ENCODE assay signal across 8 cellular contexts in the genomic region with DNA sequence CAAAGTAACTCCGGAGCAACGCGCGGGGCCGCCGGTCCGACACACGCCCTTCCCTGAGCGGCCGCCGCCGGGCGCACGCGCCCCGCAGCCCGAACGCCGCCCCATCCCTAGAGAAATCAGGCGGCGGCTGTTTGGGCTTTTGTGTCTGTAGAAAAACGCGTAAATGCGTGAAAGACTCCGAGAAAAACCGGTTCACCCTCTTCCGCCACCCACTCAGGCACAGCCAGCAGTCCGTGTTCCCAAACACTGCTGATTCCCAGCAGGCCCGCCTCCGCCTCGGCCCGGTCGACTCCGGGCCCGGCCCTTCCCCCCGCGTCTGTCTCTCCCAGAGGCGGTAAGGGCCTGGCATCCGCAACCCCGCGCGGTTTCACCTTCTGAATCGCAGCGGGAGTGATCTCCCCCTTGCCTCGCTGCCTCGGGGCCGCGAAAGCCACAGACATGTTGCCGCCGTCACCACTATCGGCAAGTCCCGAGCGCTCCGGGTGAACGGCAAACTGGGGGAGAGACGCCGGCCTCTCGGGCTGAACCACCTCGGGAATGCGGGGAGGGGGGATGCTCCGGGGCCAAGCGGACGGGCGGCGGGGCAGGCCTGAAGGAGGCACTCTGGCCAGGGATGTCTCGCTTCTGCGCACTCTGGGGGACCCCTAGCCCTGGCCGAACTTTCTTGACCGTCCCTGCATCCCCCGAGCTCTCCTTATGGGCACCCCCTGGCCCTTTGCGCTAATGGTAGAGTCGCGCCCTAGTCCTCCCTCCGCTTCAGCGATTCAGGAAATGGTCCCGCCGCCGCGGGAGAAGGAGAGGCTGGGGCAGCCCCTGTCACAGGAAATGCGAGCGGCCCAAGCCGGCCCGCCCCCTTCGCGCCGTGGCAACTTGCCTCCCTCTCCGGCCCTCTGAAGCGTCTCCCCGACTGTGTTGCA. TPM values are rescaled to one million over a fixed set of nuclear protein-coding genes. Genes with fewer than 3 reads are reported as not detected.
A peak's percentile ranks its signal among the peaks of the same experiment; 100 is the strongest.
DNase-seq lines count a peak whose midpoint lies in the region; ATAC-seq and TF ChIP-seq lines count a peak whose summit lies in the region.

A gene with protein sequence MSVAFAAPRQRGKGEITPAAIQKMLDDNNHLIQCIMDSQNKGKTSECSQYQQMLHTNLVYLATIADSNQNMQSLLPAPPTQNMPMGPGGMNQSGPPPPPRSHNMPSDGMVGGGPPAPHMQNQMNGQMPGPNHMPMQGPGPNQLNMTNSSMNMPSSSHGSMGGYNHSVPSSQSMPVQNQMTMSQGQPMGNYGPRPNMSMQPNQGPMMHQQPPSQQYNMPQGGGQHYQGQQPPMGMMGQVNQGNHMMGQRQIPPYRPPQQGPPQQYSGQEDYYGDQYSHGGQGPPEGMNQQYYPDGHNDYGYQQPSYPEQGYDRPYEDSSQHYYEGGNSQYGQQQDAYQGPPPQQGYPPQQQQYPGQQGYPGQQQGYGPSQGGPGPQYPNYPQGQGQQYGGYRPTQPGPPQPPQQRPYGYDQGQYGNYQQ (minus strand): TSS at position 484 of the 917 bp plus-strand sequence. CDS start 44 bp downstream, at position 440.

- no peaks in the 10 kb centered on the region for H3K9me3 Mint-ChIP-seq in type B pancreatic cell

- DNase-seq in GM12865 (ENCODE audit: low read depth) (peak; percentile 98), NCI-H1417 (lab: John Stamatoyannopoulos, UW) (peak; percentile 82 to 97 (median 97)), T follicular helper cell (ENCODE audit: low read depth) (peak; percentile 78), cardiac septum (ENCODE audit: low spot score) (peak; percentile 97), pons (ENCODE audit: low spot score) (peak; percentile 94), type B pancreatic cell (ENCODE audit: extremely low spot score, unreplicated experiment) (peak; percentile 93)

- 0 to 1% (median 0%) methylated on average over 81 to 89 of the region's 89 CpGs for WGBS in adipose tissue, 3 donors

- peak; percentile 81 for ATAC-seq in HG02759 (IDR thresholded peaks at IDR 0.05; ENCODE audit: unreplicated experiment)

- peaks cover 5% of the 10 kb centered on the region for H3K36me3 Mint-ChIP-seq in type B pancreatic cell

- H3K27ac Mint-ChIP-seq in type B pancreatic cell, result peak within 1 kb of the TSS; percentile 97

- peak within 1 kb of the TSS; percentile 98 for H3K4me3 ChIP-seq in GM12865 (ENCODE audit: low read depth, low read length)

- TF ChIP-seq CTCF in GM12865 (IDR thresholded peaks at IDR 0.05; ENCODE audit: insufficient read depth, low read depth, low read length, missing control alignments) (no peak), type B pancreatic cell (conservative IDR thresholded peaks at IDR 0.05) (peak; percentile 33)

- H3K27me3 Mint-ChIP-seq in type B pancreatic cell, result peaks cover 5% of the 10 kb centered on the region

- intact Hi-C loops in cardiac septum (cut with DNase I), result loop anchor here (2.0 kb wide), 1 partner anchor 136 kb away; the partner anchor contains the start of gene TAF4B

- peaks cover 20% of the 10 kb centered on the region for H3K4me1 Mint-ChIP-seq in type B pancreatic cell (ENCODE audit: unreplicated experiment)

- peak within 1 kb of the TSS; percentile 89 for H3K27ac ChIP-seq in adipose tissue (ENCODE audit: low read depth, low read length)

- H3K4me3 Mint-ChIP-seq in type B pancreatic cell, result peak within 1 kb of the TSS; percentile 99

RNA-seq across cellular contexts. Expression of the gene that starts here (rescaled TPM):
- polyA plus RNA-seq in adipose tissue, result 10 to 100 TPM; 16.3 to 39.3 (median 37.3) TPM
- total RNA-seq in cardiac septum (42.4 TPM), type B pancreatic cell (ENCODE audit: low replicate concordance) (77.1 and 85.7 TPM in 2 replicates)

Comparison
In these comparisons a context has a peak if more than half of its experiments do, and no peak if none do; other contexts are left out.
1. Peak in every context shown above with its lines: DNase-seq, ATAC-seq, H3K4me3 ChIP-seq and H3K27ac ChIP-seq.